Comparison of ENCODE assay signal across 14 cellular contexts in genomic region chr3:10706156-10707088, GRCh38.
DNase-seq lines count a peak whose midpoint lies in the region; ATAC-seq and TF ChIP-seq lines count a peak whose summit lies in the region.
"Had no signal": no experiment of that assay in that cellular context is flagged by ENCODE, and none has a peak within 500 bp of the region (broad histone marks: within the 10 kb centered on the region; RNA-seq: fewer than 3 reads in every experiment).

No MANE protein-coding gene starts in this region.

- peaks cover 7% of the 10 kb centered on the region for H3K4me1 ChIP-seq in parathyroid adenoma

- no peak for TF ChIP-seq CTCF in parathyroid adenoma (IDR thresholded peaks at IDR 0.05)

- peak overlapping the region; percentile 29 to 63 for H3K4me3 Mint-ChIP-seq in effector memory CD8-positive, alpha-beta T cell
- H3K4me3 Mint-ChIP-seq in activated naive CD4-positive, alpha-beta T cell treated with anti-CD3 and anti-CD28 coated beads, Interleukin-2, amount 10 ng/mL, durations not matched to agents 7 days and 5 days: no peak overlapping the region
- H3K4me3 Mint-ChIP-seq in natural killer cell treated with Interleukin-12 subunit alpha and Interleukin-12 subunit beta and Interleukin-15 and Interleukin-18, amount 100 ng/mL, for 72 hours: no peak overlapping the region

- H3K27ac ChIP-seq in parathyroid adenoma: no peak overlapping the region
- H3K27ac ChIP-seq: skin epidermis had no signal

- peaks cover 84 to 88% of the 10 kb centered on the region in 2 donors for H3K27me3 Mint-ChIP-seq in effector memory CD8-positive, alpha-beta T cell
- H3K27me3 Mint-ChIP-seq in activated naive CD4-positive, alpha-beta T cell treated with anti-CD3 and anti-CD28 coated beads, Interleukin-2, amount 10 ng/mL, durations not matched to agents 7 days and 5 days: peaks cover 81% of the 10 kb centered on the region
- peaks cover 57 to 82% of the 10 kb centered on the region in 2 donors for H3K27me3 Mint-ChIP-seq in natural killer cell treated with Interleukin-12 subunit alpha and Interleukin-12 subunit beta and Interleukin-15 and Interleukin-18, amount 100 ng/mL, for 72 hours

- H3K36me3 ChIP-seq in parathyroid adenoma (ENCODE audit: control insufficient read depth, insufficient read depth, low read length): no peaks in the 10 kb centered on the region

- H3K36me3 Mint-ChIP-seq in effector memory CD8-positive, alpha-beta T cell (ENCODE audit: insufficient read depth): no peaks in the 10 kb centered on the region
- no peaks in the 10 kb centered on the region for H3K36me3 Mint-ChIP-seq in activated naive CD4-positive, alpha-beta T cell treated with anti-CD3 and anti-CD28 coated beads, Interleukin-2, amount 10 ng/mL, durations not matched to agents 7 days and 5 days
- no peaks in the 10 kb centered on the region for H3K36me3 Mint-ChIP-seq in natural killer cell treated with Interleukin-12 subunit alpha and Interleukin-12 subunit beta and Interleukin-15 and Interleukin-18, amount 100 ng/mL, for 72 hours
- H3K36me3 Mint-ChIP-seq: T-cell had no signal

- H3K27me3 ChIP-seq in parathyroid adenoma (ENCODE audit: control insufficient read depth, insufficient read depth, low read length): no peaks in the 10 kb centered on the region

- DNase-seq in DMS 273 (lab: John Stamatoyannopoulos, UW; ENCODE audit: unreplicated experiment): peak; percentile 52
- no peak for DNase-seq in DMS 273 treated with DMSO at 0.1 percent for 48 hours (lab: John Stamatoyannopoulos, UW)
- DNase-seq in NCI-H526 treated with DMSO at 0.1 percent for 48 hours (lab: John Stamatoyannopoulos, UW): peak; percentile 2
- DNase-seq in effector memory CD8-positive, alpha-beta T cell: no peak
- DNase-seq in activated naive CD4-positive, alpha-beta T cell treated with anti-CD3 and anti-CD28 coated beads, Interleukin-2, amount 10 ng/mL, durations not matched to agents 7 days and 5 days: no peak
- no peak for DNase-seq in natural killer cell treated with Interleukin-12 subunit alpha and Interleukin-12 subunit beta and Interleukin-15 and Interleukin-18, amount 100 ng/mL, for 72 hours (ENCODE audit: low spot score)
- DNase-seq: activated naive CD4-positive, alpha-beta T cell treated with anti-CD3 and anti-CD28 coated beads, Interleukin-2, amount 50 U/mL, for 16 hours; cortex of kidney; DMS153; GOT3; T-cell had no signal

- no peaks in the 10 kb centered on the region for H3K9me3 Mint-ChIP-seq in effector memory CD8-positive, alpha-beta T cell
- no peaks in the 10 kb centered on the region for H3K9me3 Mint-ChIP-seq in activated naive CD4-positive, alpha-beta T cell treated with anti-CD3 and anti-CD28 coated beads, Interleukin-2, amount 10 ng/mL, durations not matched to agents 7 days and 5 days
- no peaks in the 10 kb centered on the region for H3K9me3 Mint-ChIP-seq in natural killer cell treated with Interleukin-12 subunit alpha and Interleukin-12 subunit beta and Interleukin-15 and Interleukin-18, amount 100 ng/mL, for 72 hours
- H3K9me3 Mint-ChIP-seq: T-cell had no signal

- H3K4me1 Mint-ChIP-seq in effector memory CD8-positive, alpha-beta T cell (ENCODE audit: low read depth in 2 of 2): peaks cover 0 to 13% of the 10 kb centered on the region in 2 donors
- H3K4me1 Mint-ChIP-seq in activated naive CD4-positive, alpha-beta T cell treated with anti-CD3 and anti-CD28 coated beads, Interleukin-2, amount 10 ng/mL, durations not matched to agents 7 days and 5 days: peaks cover 3% of the 10 kb centered on the region
- H3K4me1 Mint-ChIP-seq in natural killer cell treated with Interleukin-12 subunit alpha and Interleukin-12 subunit beta and Interleukin-15 and Interleukin-18, amount 100 ng/mL, for 72 hours (ENCODE audit: low read depth in 2 of 2): peaks cover 0 to 4% of the 10 kb centered on the region in 2 donors

- H3K4me3 ChIP-seq in parathyroid adenoma (ENCODE audit: low read depth, low read length): no peak overlapping the region

- peaks cover 2% of the 10 kb centered on the region for H3K79me2 ChIP-seq in parathyroid adenoma

- CTCF ChIA-PET in activated naive CD4-positive, alpha-beta T cell treated with anti-CD3 and anti-CD28 coated beads, Interleukin-2, amount 10 ng/mL, durations not matched to agents 7 days and 5 days (lab: Charles Lee): no interaction called here

- H2AFZ ChIP-seq in parathyroid adenoma: peak overlapping the region; percentile 90

- no peak overlapping the region for H3K9ac ChIP-seq in parathyroid adenoma

- no peak overlapping the region for H3K27ac Mint-ChIP-seq in effector memory CD8-positive, alpha-beta T cell
- no peak overlapping the region for H3K27ac Mint-ChIP-seq in activated naive CD4-positive, alpha-beta T cell treated with anti-CD3 and anti-CD28 coated beads, Interleukin-2, amount 10 ng/mL, durations not matched to agents 7 days and 5 days
- no peak overlapping the region for H3K27ac Mint-ChIP-seq in natural killer cell treated with Interleukin-12 subunit alpha and Interleukin-12 subunit beta and Interleukin-15 and Interleukin-18, amount 100 ng/mL, for 72 hours

- no peaks in the 10 kb centered on the region for H3K9me3 ChIP-seq in parathyroid adenoma (ENCODE audit: control insufficient read depth, low read length)

- H3K4me2 ChIP-seq in parathyroid adenoma (ENCODE audit: low read length): peak overlapping the region; percentile 60

- ATAC-seq in effector memory CD8-positive, alpha-beta T cell (replicated peaks): no peak
- ATAC-seq in natural killer cell treated with Interleukin-12 subunit alpha and Interleukin-12 subunit beta and Interleukin-15 and Interleukin-18, amount 100 ng/mL, for 72 hours: no peak
- ATAC-seq in HG02852 (IDR thresholded peaks at IDR 0.05; ENCODE audit: unreplicated experiment): no peak
- ATAC-seq: T-cell had no signal

Comparison
In these comparisons a context has a peak if more than half of its experiments do, and no peak if none do; other contexts are left out.
1. DNase-seq: peak in DMS 273 (single experiment) and NCI-H526 treated with DMSO at 0.1 percent for 48 hours (single experiment); none in DMS 273 treated with DMSO at 0.1 percent for 48 hours (single experiment), effector memory CD8-positive, alpha-beta T cell (0 of 3), activated naive CD4-positive, alpha-beta T cell treated with anti-CD3 and anti-CD28 coated beads, Interleukin-2, amount 10 ng/mL, durations not matched to agents 7 days and 5 days (single experiment) and natural killer cell treated with Interleukin-12 subunit alpha and Interleukin-12 subunit beta and Interleukin-15 and Interleukin-18, amount 100 ng/mL, for 72 hours (single experiment).
2. H3K4me3 Mint-ChIP-seq: peak in effector memory CD8-positive, alpha-beta T cell (2 of 2); none in activated naive CD4-positive, alpha-beta T cell treated with anti-CD3 and anti-CD28 coated beads, Interleukin-2, amount 10 ng/mL, durations not matched to agents 7 days and 5 days (single experiment) and natural killer cell treated with Interleukin-12 subunit alpha and Interleukin-12 subunit beta and Interleukin-15 and Interleukin-18, amount 100 ng/mL, for 72 hours (single experiment).